In the genomic region with DNA sequence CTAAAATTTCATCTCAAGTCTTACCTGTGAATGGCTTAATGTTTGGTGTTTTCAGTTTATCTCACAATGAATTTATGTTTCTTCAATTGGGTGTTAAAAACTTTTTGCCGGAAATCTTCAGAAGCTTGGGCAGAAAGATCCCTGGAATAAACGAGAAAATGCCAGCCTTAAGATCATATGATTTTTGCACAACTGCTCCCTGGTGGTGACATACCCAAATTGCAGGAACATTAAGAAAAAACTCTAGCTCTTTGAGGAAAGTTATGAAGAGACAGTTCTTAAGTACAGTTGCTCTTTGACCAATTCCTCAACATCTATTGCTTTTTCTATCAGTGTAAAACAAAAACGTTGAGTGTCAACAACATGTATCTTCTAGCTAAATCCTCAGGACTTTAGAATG, we compare ENCODE assay signal across 14 cellular contexts. TPM values are rescaled to one million over a fixed set of nuclear protein-coding genes. Genes with fewer than 3 reads are reported as not detected.
DNase-seq lines count a peak whose midpoint lies in the region; ATAC-seq and TF ChIP-seq lines count a peak whose summit lies in the region.
"Had no signal": no experiment of that assay in that cellular context is flagged by ENCODE, and none has a peak within 500 bp of the region (broad histone marks: within the 10 kb centered on the region; RNA-seq: fewer than 3 reads in every experiment).

No MANE protein-coding gene starts in this region.

- H4K20me1 ChIP-seq in OCI-LY7 (ENCODE audit: insufficient read depth, low read length) (no peaks in the 10 kb centered on the region), fibroblast of lung (ENCODE audit: control insufficient read depth, extremely low read depth, insufficient read depth, low read length) (no peaks in the 10 kb centered on the region)

- H3K9me2 ChIP-seq in OCI-LY7 (ENCODE audit: insufficient read depth, low read length) = no peaks in the 10 kb centered on the region

- H3K27ac ChIP-seq in cardiac muscle cell (no peak overlapping the region), right cardiac atrium (ENCODE audit: low read length) (no peak overlapping the region), OCI-LY7 (ENCODE audit: low read depth, low read length, poor library complexity, severe bottlenecking) (no peak overlapping the region), fibroblast of lung (ENCODE audit: insufficient read depth, low read length) (no peak overlapping the region)
- H3K27ac ChIP-seq: SJCRH30, upper lobe of left lung had no signal

- BruUV-seq in OCI-LY7 (replicated peaks; lab: Mats Ljungman, UMichigan) = no TSS peak

- no peak overlapping the region for H3K4me3 ChIP-seq in cardiac muscle cell
- no peak overlapping the region for H3K4me3 ChIP-seq in right cardiac atrium (ENCODE audit: low read length)
- no peak overlapping the region for H3K4me3 ChIP-seq in OCI-LY7 (ENCODE audit: low read depth, low read length, poor library complexity, severe bottlenecking)
- no peak overlapping the region for H3K4me3 ChIP-seq in fibroblast of lung (replicated peaks in 1 of 4; ENCODE audit: control extremely low read depth in 1 of 4, insufficient read depth in 1 of 4, low read depth in 3 of 4, low read length in 4 of 4)
- H3K4me3 ChIP-seq: SJCRH30, upper lobe of left lung had no signal

- ATAC-seq in right cardiac atrium (no peak), GM21515 (IDR thresholded peaks at IDR 0.05; ENCODE audit: unreplicated experiment) (no peak), HG03342 (IDR thresholded peaks at IDR 0.05; ENCODE audit: unreplicated experiment) (no peak)

- CTCF ChIA-PET in OCI-LY7 (lab: Charles Lee; ENCODE audit: unreplicated experiment) = interaction anchor here (0.9 kb wide), 1 partner anchor 1168 kb away, joined by 3 read pairs; no protein-coding TSS in a partner anchor

- H3K27me3 ChIP-seq in cardiac muscle cell = no peaks in the 10 kb centered on the region
- no peaks in the 10 kb centered on the region for H3K27me3 ChIP-seq in right cardiac atrium (ENCODE audit: control insufficient read depth, insufficient read depth)
- no peaks in the 10 kb centered on the region for H3K27me3 ChIP-seq in fibroblast of lung (ENCODE audit: control insufficient read depth, insufficient read depth, low read length)
- H3K27me3 ChIP-seq: SJCRH30, upper lobe of left lung had no signal

- peak; percentile 17 for TF ChIP-seq CTCF in cardiac muscle cell (IDR thresholded peaks at IDR 0.05; ENCODE audit: low read depth, low read length)
- TF ChIP-seq CTCF in OCI-LY7 (conservative IDR thresholded peaks at IDR 0.05; ENCODE audit: low read length) = peak; percentile 71
- peak; percentile 32 to 39 for TF ChIP-seq CTCF in fibroblast of lung (conservative IDR thresholded peaks at IDR 0.05 in 1 of 2, IDR thresholded peaks at IDR 0.05 in 1 of 2; ENCODE audit: low read depth in 1 of 2, low read length in 2 of 2)

- POLR2A ChIA-PET in OCI-LY7 (lab: Charles Lee) = interaction anchor here (1.4 kb wide), 1 partner anchor 505 kb away, joined by 3 read pairs; no protein-coding TSS in a partner anchor

- H3K9ac ChIP-seq in fibroblast of lung (ENCODE audit: insufficient read depth, low read length) = no peak overlapping the region

- DNase-seq in cardiac muscle cell (ENCODE audit: low read depth in 1 of 2, low spot score in 1 of 2) (no peak), right cardiac atrium (no peak), OCI-LY7 (ENCODE audit: low spot score) (no peak), fibroblast of lung (ENCODE audit: low read depth in 2 of 2) (no peak), germinal center (ENCODE audit: low spot score) (no peak)
- no peak for DNase-seq in activated CD8-positive, alpha-beta memory T cell treated with anti-CD3 and anti-CD28 coated beads, Interleukin-2, amount 50 U/mL, for 4 hours
- DNase-seq: activated T-cell treated with anti-CD3 and anti-CD28 coated beads, Interleukin-2, amount 50 U/mL, for 1 hour; NCI-H1436; NCI-H526 treated with DMSO at 0.1 percent for 48 hours; occipital lobe; upper lobe of left lung had no signal

- no peak overlapping the region for H3K4me2 ChIP-seq in OCI-LY7 (ENCODE audit: low read length)
- no peak overlapping the region for H3K4me2 ChIP-seq in fibroblast of lung (ENCODE audit: extremely low read depth, insufficient read depth, low read length)

- intact Hi-C loops in right cardiac atrium (cut with DNase I) (no loop called here), OCI-LY7 (cut with micrococcal nuclease; ENCODE audit: unreplicated experiment) (no loop called here)

- H3K9me3 ChIP-seq in cardiac muscle cell (ENCODE audit: low read depth) (no peaks in the 10 kb centered on the region), right cardiac atrium (ENCODE audit: control insufficient read depth, low read length) (no peaks in the 10 kb centered on the region), OCI-LY7 (ENCODE audit: low read length) (0 out of 2 replicates have a peak, but pooled peaks cover 7% of the 10 kb centered on the region), fibroblast of lung (ENCODE audit: control insufficient read depth, insufficient read depth, low read depth, low read length) (no peaks in the 10 kb centered on the region)
- H3K9me3 ChIP-seq: SJCRH30, upper lobe of left lung had no signal

- H3K36me3 ChIP-seq in cardiac muscle cell (no peaks in the 10 kb centered on the region), OCI-LY7 (ENCODE audit: insufficient read depth, low read length) (no peaks in the 10 kb centered on the region), fibroblast of lung (ENCODE audit: control insufficient read depth, insufficient read depth, low read length) (no peaks in the 10 kb centered on the region)
- H3K36me3 ChIP-seq: SJCRH30, upper lobe of left lung had no signal

- H2AFZ ChIP-seq in OCI-LY7 (ENCODE audit: low read length) (no peak overlapping the region), fibroblast of lung (ENCODE audit: low read length) (no peak overlapping the region)

- no peaks in the 10 kb centered on the region for H3K79me2 ChIP-seq in OCI-LY7 (ENCODE audit: insufficient read depth, low read depth, low read length)
- H3K79me2 ChIP-seq in fibroblast of lung (ENCODE audit: control insufficient read depth, insufficient read depth, low read length) = no peaks in the 10 kb centered on the region

- H3K4me1 ChIP-seq in cardiac muscle cell (ENCODE audit: low read depth) (no peaks in the 10 kb centered on the region), right cardiac atrium (ENCODE audit: control insufficient read depth, insufficient read depth, low read length) (no peaks in the 10 kb centered on the region), OCI-LY7 (ENCODE audit: insufficient read depth, low read length, poor library complexity, severe bottlenecking) (no peaks in the 10 kb centered on the region), fibroblast of lung (ENCODE audit: control insufficient read depth, extremely low read depth, insufficient read depth, low read length) (peaks cover 3% of the 10 kb centered on the region)
- H3K4me1 ChIP-seq: upper lobe of left lung had no signal

- WGBS in right cardiac atrium = 76% methylated on average over 3 of the region's 3 CpGs

RNA-seq across cellular contexts. Expression of gene CREB5, which starts 48.2 kb away (rescaled TPM):
- total RNA-seq in cardiac muscle cell (2.9 and 4.6 TPM in 2 replicates), right cardiac atrium (10 to 100 TPM in 1 of 4 donors, 1 to 10 TPM in 3; 4.0 to 10.8 (median 9.0) TPM), OCI-LY7 (2022) (10.4 and 13.3 TPM in 2 replicates), fibroblast of lung (3.1 and 28.4 TPM in 2 replicates)
- polyA plus RNA-seq in cardiac muscle cell (4.6 and 5.0 TPM in 2 replicates), right cardiac atrium (20.4 TPM), fibroblast of lung (8.2 and 13.0 TPM in 2 replicates)
- total RNA-seq in OCI-LY7 (2014; rRNA removed; shearing (Covaris generic)) = 2.0 and 5.6 TPM in 2 replicates
- 9.7 and 9.8 TPM in 2 replicates for polyA plus RNA-seq in fibroblast of lung (2012)
- polyA minus RNA-seq in fibroblast of lung (ENCODE audit: low replicate concordance) = 32.7 TPM in 2 replicates

Comparison
In these comparisons a context has a peak if more than half of its experiments do, and no peak if none do; other contexts are left out.
1. CTCF ChIP-seq: peak in every context shown above with its lines; median percentile 71 in OCI-LY7; 36 in fibroblast of lung; 17 in cardiac muscle cell.